In the genomic region with DNA sequence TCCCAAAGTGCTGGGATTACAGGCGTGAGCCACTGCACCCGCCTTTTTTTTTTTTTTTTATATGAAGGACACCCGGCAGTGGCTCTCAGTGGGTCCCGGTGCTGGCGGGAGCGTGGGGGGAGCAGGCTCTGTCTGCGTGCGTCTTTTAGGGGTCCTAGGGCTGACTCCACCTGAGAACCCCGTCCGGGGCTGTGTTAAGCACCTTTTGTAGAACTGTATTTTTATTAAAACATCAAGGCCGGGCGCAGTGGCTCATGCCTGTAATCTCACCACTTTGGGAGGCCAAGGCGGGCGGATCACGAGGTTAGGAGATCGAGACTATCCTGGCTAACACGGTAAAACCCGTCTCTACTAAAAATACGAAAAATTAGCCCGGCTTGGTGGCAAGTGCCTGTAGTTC, we compare ENCODE assay signal across 8 cellular contexts. TPM values are rescaled to one million over a fixed set of nuclear protein-coding genes. Genes with fewer than 3 reads are reported as not detected.
DNase-seq lines count a peak whose midpoint lies in the region; ATAC-seq and TF ChIP-seq lines count a peak whose summit lies in the region.
"Not testable (repeated sequence)": the region's sequence is repeated elsewhere in the genome, so short reads cannot be mapped to it uniquely, and the experiment has no call there.

No MANE protein-coding gene starts in this region.

- TF ChIP-seq CTCF in 22Rv1 (IDR thresholded peaks at IDR 0.05); GM10248 (IDR thresholded peaks at IDR 0.05; ENCODE audit: control extremely low read depth, extremely low read depth, low read depth, missing control alignments); neural progenitor cell (IDR thresholded peaks at IDR 0.05): not testable (repeated sequence)

- POLR2A ChIA-PET in GM10248 (lab: Yijun Ruan, JAX): not testable (repeated sequence)

- peaks cover 15% of the 10 kb centered on the region for H3K4me1 Mint-ChIP-seq in activated CD8-positive, alpha-beta memory T cell treated with anti-CD3 and anti-CD28 coated beads, Interleukin-2, amount 10 ng/mL, durations not matched to agents 7 days and 5 days
- not testable (repeated sequence) for H3K4me1 Mint-ChIP-seq in neural progenitor cell
- peaks cover 15% of the 10 kb centered on the region for H3K4me1 Mint-ChIP-seq in stimulated activated effector memory CD8-positive, alpha-beta T cell treated with anti-CD3 and anti-CD28 coated beads, Interleukin-12 subunit alpha, Interleukin-12 subunit beta, amount 100 ng/mL, for 72 hours

- H3K36me3 ChIP-seq in HUES6 (ENCODE audit: control insufficient read depth, insufficient read depth, low read length); iPS-18a (ENCODE audit: control insufficient read depth, low read depth, low read length); neural progenitor cell: not testable (repeated sequence)

- DNase-seq in GM10248 (ENCODE audit: extremely low spot score) (peak; percentile 2), ecto neural progenitor cell (ENCODE audit: low spot score) (peak; percentile 44)
- DNase-seq in activated CD8-positive, alpha-beta memory T cell treated with anti-CD3 and anti-CD28 coated beads, Interleukin-2, amount 10 ng/mL, durations not matched to agents 7 days and 5 days: peak; percentile 27
- not testable (repeated sequence) for DNase-seq in neural progenitor cell (ENCODE audit: low spot score); stimulated activated effector memory CD8-positive, alpha-beta T cell treated with anti-CD3 and anti-CD28 coated beads, Interleukin-12 subunit alpha, Interleukin-12 subunit beta, amount 100 ng/mL, for 72 hours (ENCODE audit: low spot score in 2 of 2)

- H3K4me1 ChIP-seq in HUES6 (ENCODE audit: control insufficient read depth, insufficient read depth, low read length); iPS-18a (ENCODE audit: control insufficient read depth, low read depth, low read length); neural progenitor cell: not testable (repeated sequence)

- peaks cover 41% of the 10 kb centered on the region for H3K27me3 Mint-ChIP-seq in activated CD8-positive, alpha-beta memory T cell treated with anti-CD3 and anti-CD28 coated beads, Interleukin-2, amount 10 ng/mL, durations not matched to agents 7 days and 5 days
- peaks cover 26% of the 10 kb centered on the region for H3K27me3 Mint-ChIP-seq in neural progenitor cell (ENCODE audit: insufficient read depth, low read depth)

- not testable (repeated sequence) for H3K36me3 Mint-ChIP-seq in activated CD8-positive, alpha-beta memory T cell treated with anti-CD3 and anti-CD28 coated beads, Interleukin-2, amount 10 ng/mL, durations not matched to agents 7 days and 5 days; neural progenitor cell; stimulated activated effector memory CD8-positive, alpha-beta T cell treated with anti-CD3 and anti-CD28 coated beads, Interleukin-12 subunit alpha, Interleukin-12 subunit beta, amount 100 ng/mL, for 72 hours

- CTCF ChIA-PET in GM10248 (lab: Yijun Ruan, JAX): interaction anchor here (0.6 to 6.3 kb wide), 11 partner anchors 12 to 181 kb away, joined by 3 to 49 read pairs (median 4); no protein-coding TSS in a partner anchor
- CTCF ChIA-PET in activated CD8-positive, alpha-beta memory T cell treated with anti-CD3 and anti-CD28 coated beads, Interleukin-2, amount 10 ng/mL, durations not matched to agents 7 days and 5 days (lab: Charles Lee): interaction anchor here (0.7 to 3.7 kb wide), 13 partner anchors 11 to 184 kb away, joined by 3 to 28 read pairs (median 5); no protein-coding TSS in a partner anchor

- not testable (repeated sequence) for H3K79me2 ChIP-seq in neural progenitor cell (ENCODE audit: low read depth)

- peak overlapping the region; percentile 57 for H3K27ac ChIP-seq in 22Rv1
- not testable (repeated sequence) for H3K27ac ChIP-seq in HUES6 (ENCODE audit: low read depth, low read length); iPS-18a (ENCODE audit: low read length); neural progenitor cell

- not testable (repeated sequence) for ATAC-seq in activated CD8-positive, alpha-beta memory T cell treated with anti-CD3 and anti-CD28 coated beads, Interleukin-2, amount 10 ng/mL, durations not matched to agents 7 days and 5 days; stimulated activated effector memory CD8-positive, alpha-beta T cell treated with anti-CD3 and anti-CD28 coated beads, Interleukin-12 subunit alpha, Interleukin-12 subunit beta, amount 100 ng/mL, for 72 hours

- H2AFZ ChIP-seq in neural progenitor cell (replicated peaks): peak overlapping the region; percentile 97

- H3K27ac Mint-ChIP-seq in activated CD8-positive, alpha-beta memory T cell treated with anti-CD3 and anti-CD28 coated beads, Interleukin-2, amount 10 ng/mL, durations not matched to agents 7 days and 5 days; neural progenitor cell; stimulated activated effector memory CD8-positive, alpha-beta T cell treated with anti-CD3 and anti-CD28 coated beads, Interleukin-12 subunit alpha, Interleukin-12 subunit beta, amount 100 ng/mL, for 72 hours: not testable (repeated sequence)

- H3K4me3 ChIP-seq in HUES6 (ENCODE audit: low read depth, low read length) (peak overlapping the region; percentile 60; the same call in 1 of the 2 replicates), iPS-18a (ENCODE audit: low read length) (peak overlapping the region; percentile 55), neural progenitor cell (peak overlapping the region; percentile 14)

- peaks cover 34% of the 10 kb centered on the region for H3K27me3 ChIP-seq in HUES6 (ENCODE audit: control insufficient read depth, insufficient read depth, low read length)
- not testable (repeated sequence) for H3K27me3 ChIP-seq in iPS-18a (ENCODE audit: control insufficient read depth, insufficient read depth, low read length)
- peaks cover 53% of the 10 kb centered on the region for H3K27me3 ChIP-seq in neural progenitor cell

- H3F3A ChIP-seq in neural progenitor cell (ENCODE audit: low read depth): peaks cover 12% of the 10 kb centered on the region

- H3K9ac ChIP-seq in HUES6 (ENCODE audit: low read length); neural progenitor cell: not testable (repeated sequence)
- peak overlapping the region; percentile 41 for H3K9ac ChIP-seq in iPS-18a (ENCODE audit: low read length)

- H3K4me3 Mint-ChIP-seq in activated CD8-positive, alpha-beta memory T cell treated with anti-CD3 and anti-CD28 coated beads, Interleukin-2, amount 10 ng/mL, durations not matched to agents 7 days and 5 days; neural progenitor cell: not testable (repeated sequence)
- H3K4me3 Mint-ChIP-seq in stimulated activated effector memory CD8-positive, alpha-beta T cell treated with anti-CD3 and anti-CD28 coated beads, Interleukin-12 subunit alpha, Interleukin-12 subunit beta, amount 100 ng/mL, for 72 hours: peak overlapping the region; percentile 51

- not testable (repeated sequence) for H3K4me2 ChIP-seq in neural progenitor cell

- not testable (repeated sequence) for H3K9me3 ChIP-seq in HUES6 (ENCODE audit: control insufficient read depth, insufficient read depth, low read depth, low read length); iPS-18a (ENCODE audit: control insufficient read depth, low read depth, low read length); neural progenitor cell (ENCODE audit: low read depth)

- H4K20me1 ChIP-seq in neural progenitor cell (ENCODE audit: low read depth): not testable (repeated sequence)

- H3K9me3 Mint-ChIP-seq in activated CD8-positive, alpha-beta memory T cell treated with anti-CD3 and anti-CD28 coated beads, Interleukin-2, amount 10 ng/mL, durations not matched to agents 7 days and 5 days (ENCODE audit: low read depth); neural progenitor cell; stimulated activated effector memory CD8-positive, alpha-beta T cell treated with anti-CD3 and anti-CD28 coated beads, Interleukin-12 subunit alpha, Interleukin-12 subunit beta, amount 100 ng/mL, for 72 hours: not testable (repeated sequence)

RNA-seq across cellular contexts. Expression of a gene that starts 37.3 kb away (rescaled TPM):
- total RNA-seq in activated CD8-positive, alpha-beta memory T cell treated with anti-CD3 and anti-CD28 coated beads, Interleukin-2, amount 10 ng/mL, durations not matched to agents 7 days and 5 days: 10 to 100 TPM; 71.3 to 73.3 TPM
- total RNA-seq in neural progenitor cell (ENCODE audit: low replicate concordance): 56.3 and 61.7 TPM in 2 replicates

RNA-seq across cellular contexts. Expression of a gene that starts 55.8 kb away (rescaled TPM):
- 1 to 10 TPM; 1.0 to 2.5 TPM for total RNA-seq in activated CD8-positive, alpha-beta memory T cell treated with anti-CD3 and anti-CD28 coated beads, Interleukin-2, amount 10 ng/mL, durations not matched to agents 7 days and 5 days
- 11.0 and 23.6 TPM in 2 replicates for total RNA-seq in neural progenitor cell (ENCODE audit: low replicate concordance)
